8 cellular contexts compared by ENCODE assay signal in genomic region chr15:34987623-34987981, GRCh38. TPM values are rescaled to one million over a fixed set of nuclear protein-coding genes. Genes with fewer than 3 reads are reported as not detected.
A peak's percentile ranks its signal among the peaks of the same experiment; 100 is the strongest.
DNase-seq lines count a peak whose midpoint lies in the region; ATAC-seq, FAIRE-seq and TF ChIP-seq lines count a peak whose summit lies in the region.

No MANE protein-coding gene starts in this region.

- CTCF ChIA-PET in PC-9 (lab: Charles Lee) = interaction anchor here (1.1 to 1.7 kb wide), 2 partner anchors 18 to 32 kb away, joined by 4 to 7 read pairs; partner anchors contain the start of gene AQR

- H3K36me3 ChIP-seq in PC-9 (ENCODE audit: low read depth) (peaks cover 4% of the 10 kb centered on the region; the same call in 1 of the 2 replicates), esophagus muscularis mucosa (peaks cover 6 to 20% (median 8%) of the 10 kb centered on the region in 4 donors), pancreas (no peaks in the 10 kb centered on the region)

- H3F3A ChIP-seq in PC-9 (ENCODE audit: insufficient read depth, low read depth) = peaks cover 14% of the 10 kb centered on the region; the same call in 1 of the 2 replicates

- intact Hi-C loops in PC-9 (cut with micrococcal nuclease; ENCODE audit: unreplicated experiment) = loop anchor here (5.0 kb wide), 2 partner anchors 75 to 90 kb away; no protein-coding TSS in a partner anchor
- intact Hi-C loops in esophagus muscularis mucosa (cut with DNase I) = loop anchor here (10.0 kb wide), 1 partner anchor 763 kb away; the partner anchor contains the start of gene EMC4
- intact Hi-C loops in pancreas (cut with DNase I) = no loop called here

- H4K20me1 ChIP-seq in PC-9 (ENCODE audit: insufficient read depth) = peaks cover 14% of the 10 kb centered on the region

- H3K27me3 ChIP-seq in PC-9 (ENCODE audit: insufficient read depth, low read depth) = no peaks in the 10 kb centered on the region
- H3K27me3 ChIP-seq in esophagus muscularis mucosa = no peaks in the 10 kb centered on the region
- H3K27me3 ChIP-seq in pancreas = no peaks in the 10 kb centered on the region

- no peaks in the 10 kb centered on the region for H3K9me3 ChIP-seq in PC-9 (ENCODE audit: insufficient read depth, low read depth)
- H3K9me3 ChIP-seq in esophagus muscularis mucosa = no peaks in the 10 kb centered on the region
- H3K9me3 ChIP-seq in pancreas = no peaks in the 10 kb centered on the region

- no peak for TF ChIP-seq POLR2A in esophagus muscularis mucosa (IDR thresholded peaks at IDR 0.05; ENCODE audit: low read depth)

- DNase-seq in PC-9 (no peak), esophagus muscularis mucosa (ENCODE audit: extremely low spot score) (no peak), pancreas (peak in 2 of 6 donors; percentile 16 to 53), NCI-H226 (no peak)
- no peak for DNase-seq in stimulated activated CD4-positive, alpha-beta T cell treated with anti-CD3 and anti-CD28 coated beads, Interleukin-4, amount 100 ng/mL, for 1 hour
- DNase-seq in activated effector memory CD4-positive, alpha-beta T cell treated with Interleukin-2 at 50 U/mL for 16 hours = no peak

- ATAC-seq in GM19395 (IDR thresholded peaks at IDR 0.05; ENCODE audit: unreplicated experiment) (peak; percentile 2), pancreas (peak; percentile 1 to 3 (median 2)), HG02870 (IDR thresholded peaks at IDR 0.05; ENCODE audit: unreplicated experiment) (no peak)

- H3K4me3 ChIP-seq in PC-9 (peak overlapping the region; percentile 93), esophagus muscularis mucosa (peak overlapping the region; percentile 71 to 84 (median 79)), pancreas (peak overlapping the region; percentile 70 to 91 (median 80))

- H3K27ac ChIP-seq in PC-9 (peak overlapping the region; percentile 79), esophagus muscularis mucosa (replicated peaks in 1 of 4) (peak overlapping the region; percentile 93 to 96 (median 95)), pancreas (peak overlapping the region; percentile 92 to 99 (median 96))

- H3K4me2 ChIP-seq in PC-9 = peak overlapping the region; percentile 96

- H3K4me1 ChIP-seq in PC-9 (replicated peaks; ENCODE audit: insufficient read depth) (peaks cover 38% of the 10 kb centered on the region), esophagus muscularis mucosa (peaks cover 34 to 45% (median 42%) of the 10 kb centered on the region in 4 donors), pancreas (peaks cover 11 to 26% (median 26%) of the 10 kb centered on the region in 3 donors)

- 0% methylated on average over 13 of the region's 13 CpGs for WGBS in esophagus muscularis mucosa
- WGBS in pancreas, 2 donors = 0% methylated on average over 13 of the region's 13 CpGs

- peaks cover 45% of the 10 kb centered on the region for H3K79me2 ChIP-seq in PC-9 (ENCODE audit: low read depth)

- no peaks in the 10 kb centered on the region for H3K9me2 ChIP-seq in PC-9 (ENCODE audit: insufficient read depth)

- no peak for TF ChIP-seq EP300 in esophagus muscularis mucosa (IDR thresholded peaks at IDR 0.05)

- FAIRE-seq in pancreas (lab: Jason Lieb, UNC) = no peak

- no TSS peak for BruUV-seq in PC-9 (replicated peaks; lab: Mats Ljungman, UMichigan)

- POLR2A ChIA-PET in PC-9 (lab: Charles Lee; ENCODE audit: unreplicated experiment) = interaction anchor here (0.5 to 2.0 kb wide), 4 partner anchors 13 to 257 kb away, joined by 4 to 24 read pairs (median 9); partner anchors contain the start of gene AQR

- TF ChIP-seq CTCF in PC-9 (conservative IDR thresholded peaks at IDR 0.05) (no peak), esophagus muscularis mucosa (IDR thresholded peaks at IDR 0.05) (no peak), pancreas (IDR thresholded peaks at IDR 0.05) (no peak)

- H2AFZ ChIP-seq in PC-9 = peak overlapping the region; percentile 98

RNA-seq across cellular contexts. Expression of gene ZNF770, which starts 0.5 kb away (rescaled TPM):
- total RNA-seq in PC-9 (2021) (25.9 and 34.0 TPM in 2 replicates), esophagus muscularis mucosa (10 to 100 TPM; 18.5 to 23.7 (median 20.2) TPM), pancreas (10 to 100 TPM in 5 of 6 donors, 1 to 10 TPM in 1; 8.4 to 22.6 (median 17.0) TPM)
- polyA plus RNA-seq in pancreas = 1 to 10 TPM; 4.8 to 7.1 TPM

RNA-seq across cellular contexts. Expression of gene AQR, which starts 18.1 kb away (rescaled TPM):
- total RNA-seq in PC-9 (2021) (24.1 and 33.6 TPM in 2 replicates), esophagus muscularis mucosa (10 to 100 TPM; 14.2 to 18.7 (median 16.8) TPM), pancreas (10 to 100 TPM in 3 of 6 donors, 1 to 10 TPM in 3; 7.8 to 15.7 (median 10.1) TPM)
- 1 to 10 TPM; 4.9 to 7.8 TPM for polyA plus RNA-seq in pancreas

Comparison
In these comparisons a context has a peak if more than half of its experiments do, and no peak if none do; other contexts are left out.
1. intact Hi-C loops: an anchor here in PC-9 (5.0 kb wide) and esophagus muscularis mucosa (10.0 kb wide); none called in pancreas.